In genomic region chr7:98107313-98107691, GRCh38 we compare ENCODE assay signal across 7 cellular contexts. TPM values are rescaled to one million over a fixed set of nuclear protein-coding genes. Genes with fewer than 3 reads are reported as not detected.
DNase-seq lines count a peak whose midpoint lies in the region; ATAC-seq and TF ChIP-seq lines count a peak whose summit lies in the region.

No MANE protein-coding gene starts in this region.

- H3K4me1 ChIP-seq in HUES6 (ENCODE audit: control insufficient read depth, insufficient read depth, low read length) (peaks cover 23% of the 10 kb centered on the region), psoas muscle (peaks cover 16% of the 10 kb centered on the region)

- H3K4me3 ChIP-seq in HUES6 (ENCODE audit: low read depth, low read length) (peak overlapping the region; percentile 95), psoas muscle (peak overlapping the region; percentile 96)

- H3K9ac ChIP-seq in HUES6 (ENCODE audit: low read length): peak overlapping the region; percentile 47

- H3K27me3 ChIP-seq in HUES6 (ENCODE audit: control insufficient read depth, insufficient read depth, low read length) (no peaks in the 10 kb centered on the region), psoas muscle (ENCODE audit: insufficient read depth in 3 of 3, low read length in 2 of 3) (no peaks in the 10 kb centered on the region)

- H3K27ac ChIP-seq in HUES6 (ENCODE audit: low read depth, low read length) (peak overlapping the region; percentile 63; the same call in 1 of the 2 replicates), psoas muscle (peak overlapping the region; percentile 92)

- peak; percentile 36 for DNase-seq in GM10266 (ENCODE audit: extremely low spot score)
- peak; percentile 27 for DNase-seq in activated CD8-positive, alpha-beta T cell treated with anti-CD3 and anti-CD28 coated beads for 36 hours
- peak; percentile 16 for DNase-seq in glomerular visceral epithelial cell (ENCODE audit: extremely low spot score)
- peak in 1 of 2 donors; percentile 54 for DNase-seq in psoas muscle
- no peak for DNase-seq in stimulated activated CD4-positive, alpha-beta T cell treated with anti-CD3 and anti-CD28 coated beads, Interleukin-4, amount 100 ng/mL, for 1 hour
- no peak for DNase-seq in sciatic nerve (ENCODE audit: low spot score)

- peaks cover 4% of the 10 kb centered on the region for H3K27me3 Mint-ChIP-seq in activated CD8-positive, alpha-beta T cell treated with anti-CD3 and anti-CD28 coated beads for 36 hours

- TF ChIP-seq CTCF in GM10266 (IDR thresholded peaks at IDR 0.05; ENCODE audit: control insufficient read depth, insufficient read depth, low read depth, missing control alignments) (no peak), psoas muscle (IDR thresholded peaks at IDR 0.05) (no peak)
- no peak for TF ChIP-seq CTCF in activated CD8-positive, alpha-beta T cell treated with anti-CD3 and anti-CD28 coated beads for 36 hours (IDR thresholded peaks at IDR 0.05)

- no peaks in the 10 kb centered on the region for H3K36me3 Mint-ChIP-seq in activated CD8-positive, alpha-beta T cell treated with anti-CD3 and anti-CD28 coated beads for 36 hours (ENCODE audit: low read depth)

- peak overlapping the region; percentile 77 for H3K27ac Mint-ChIP-seq in activated CD8-positive, alpha-beta T cell treated with anti-CD3 and anti-CD28 coated beads for 36 hours

- intact Hi-C loops in activated CD8-positive, alpha-beta T cell treated with anti-CD3 and anti-CD28 coated beads for 36 hours (cut with micrococcal nuclease): loop anchor here (2.0 kb wide), 1 partner anchor 59 kb away; no protein-coding TSS in a partner anchor
- intact Hi-C loops in psoas muscle (cut with DNase I): loop anchor here (1.0 to 10.0 kb wide), 4 partner anchors 61 to 135 kb away; no protein-coding TSS in a partner anchor
- intact Hi-C loops in sciatic nerve (cut with DNase I): loop anchor here (5.0 kb wide), 1 partner anchor 60 kb away; no protein-coding TSS in a partner anchor

- ATAC-seq in activated CD8-positive, alpha-beta T cell treated with anti-CD3 and anti-CD28 coated beads for 36 hours: no peak
- peak in 2 of 4 donors; percentile 38 to 52 for ATAC-seq in psoas muscle
- ATAC-seq in sciatic nerve: no peak

- CTCF ChIA-PET in activated CD8-positive, alpha-beta T cell treated with anti-CD3 and anti-CD28 coated beads for 36 hours (lab: Charles Lee): interaction anchor here (1.0 to 7.2 kb wide), 3 partner anchors 25 to 85 kb away, joined by 4 to 79 read pairs (median 6); no protein-coding TSS in a partner anchor

- WGBS in psoas muscle, 3 donors: 0 to 1% (median 1%) methylated on average over 20 to 29 of the region's 29 CpGs

- peaks cover 36% of the 10 kb centered on the region for H3K4me1 Mint-ChIP-seq in activated CD8-positive, alpha-beta T cell treated with anti-CD3 and anti-CD28 coated beads for 36 hours (ENCODE audit: low read depth)

- no peaks in the 10 kb centered on the region for H3K9me3 Mint-ChIP-seq in activated CD8-positive, alpha-beta T cell treated with anti-CD3 and anti-CD28 coated beads for 36 hours

- peak overlapping the region; percentile 96 for H3K4me3 Mint-ChIP-seq in activated CD8-positive, alpha-beta T cell treated with anti-CD3 and anti-CD28 coated beads for 36 hours

- H3K9me3 ChIP-seq in HUES6 (ENCODE audit: control insufficient read depth, insufficient read depth, low read depth, low read length) (peaks cover 3% of the 10 kb centered on the region), psoas muscle (peaks cover 1% of the 10 kb centered on the region)

- H3K36me3 ChIP-seq in HUES6 (ENCODE audit: control insufficient read depth, insufficient read depth, low read length): no peaks in the 10 kb centered on the region
- no peaks in the 10 kb centered on the region for H3K36me3 ChIP-seq in psoas muscle (ENCODE audit: insufficient read depth in 1 of 2, low read depth in 1 of 2)

- POLR2A ChIA-PET in activated CD8-positive, alpha-beta T cell treated with anti-CD3 and anti-CD28 coated beads for 36 hours (lab: Charles Lee): interaction anchor here (1.3 kb wide), 1 partner anchor 27 kb away, joined by 4 read pairs; no protein-coding TSS in a partner anchor

RNA-seq across cellular contexts. Expression of gene LMTK2, which starts 0.6 kb away (rescaled TPM):
- 10 to 100 TPM in 1 of 2 experiments, 1 to 10 TPM in 1; 9.4 to 11.5 TPM for total RNA-seq in activated CD8-positive, alpha-beta T cell treated with anti-CD3 and anti-CD28 coated beads for 36 hours
- 10 to 100 TPM; 12.7 to 25.0 (median 16.1) TPM for total RNA-seq in psoas muscle
- 10 to 100 TPM in 1 of 3 donors, 1 to 10 TPM in 2; 3.6 to 13.5 (median 4.8) TPM for polyA plus RNA-seq in psoas muscle
- total RNA-seq in sciatic nerve: 14.5 TPM

Comparison
In these comparisons a context has a peak if more than half of its experiments do, and no peak if none do; other contexts are left out.
1. DNase-seq: peak in GM10266 (single experiment), activated CD8-positive, alpha-beta T cell treated with anti-CD3 and anti-CD28 coated beads for 36 hours (single experiment) and glomerular visceral epithelial cell (single experiment); none in stimulated activated CD4-positive, alpha-beta T cell treated with anti-CD3 and anti-CD28 coated beads, Interleukin-4, amount 100 ng/mL, for 1 hour (single experiment) and sciatic nerve (single experiment).